ENCODE assay signal across 12 cellular contexts in genomic region chr1:202023033-202023433, GRCh38. TPM values are rescaled to one million over a fixed set of nuclear protein-coding genes. Genes with fewer than 3 reads are reported as not detected.
DNase-seq lines count a peak whose midpoint lies in the region; ATAC-seq lines count a peak whose summit lies in the region.
"Had no signal": no experiment of that assay in that cellular context is flagged by ENCODE, and none has a peak within 500 bp of the region (broad histone marks: within the 10 kb centered on the region; RNA-seq: fewer than 3 reads in every experiment).

No MANE protein-coding gene starts in this region.

- DNase-seq in LoVo (ENCODE audit: low spot score): peak; percentile 93
- peak; percentile 91 for DNase-seq in NCI-H510A treated with DMSO at 0.1 percent for 48 hours (lab: John Stamatoyannopoulos, UW)
- DNase-seq in KBM-7: no peak
- no peak for DNase-seq in effector memory CD4-positive, alpha-beta T cell
- DNase-seq in activated naive CD8-positive, alpha-beta T cell treated with anti-CD3 and anti-CD28 coated beads for 36 hours: no peak
- DNase-seq: activated T-cell treated with anti-CD3 and anti-CD28 coated beads for 4 hours; heart left ventricle; stimulated activated CD4-positive, alpha-beta T cell treated with anti-CD3 and anti-CD28 coated beads, Interleukin-2, amount 100 ng/mL, for 24 hours had no signal

- H3K36me3 ChIP-seq in effector memory CD4-positive, alpha-beta T cell (ENCODE audit: control insufficient read depth, insufficient read depth, low read length): no peaks in the 10 kb centered on the region
- H3K36me3 ChIP-seq: heart left ventricle had no signal

- H3K4me3 Mint-ChIP-seq in stimulated activated memory B cell treated with anti-CD40 and anti-IgM and Interleukin-4, amounts not matched to agents 10 μg/mL and 1 μg/mL and 100 μg/mL, for 72 hours: no peak overlapping the region
- H3K4me3 Mint-ChIP-seq in activated naive CD8-positive, alpha-beta T cell treated with anti-CD3 and anti-CD28 coated beads for 36 hours: no peak overlapping the region
- H3K4me3 Mint-ChIP-seq: T-helper 1 cell treated with Interleukin-12 subunit alpha and Interleukin-12 subunit beta and Interleukin-4 antibody, amounts not matched to agents 30 μg/mL and 1 μg/mL, for 36 hours had no signal

- H3K27ac Mint-ChIP-seq in stimulated activated memory B cell treated with anti-CD40 and anti-IgM and Interleukin-4, amounts not matched to agents 10 μg/mL and 1 μg/mL and 100 μg/mL, for 72 hours: no peak overlapping the region
- H3K27ac Mint-ChIP-seq in activated naive CD8-positive, alpha-beta T cell treated with anti-CD3 and anti-CD28 coated beads for 36 hours: no peak overlapping the region
- H3K27ac Mint-ChIP-seq: T-helper 1 cell treated with Interleukin-12 subunit alpha and Interleukin-12 subunit beta and Interleukin-4 antibody, amounts not matched to agents 30 μg/mL and 1 μg/mL, for 36 hours had no signal

- no peaks in the 10 kb centered on the region for H3K4me1 Mint-ChIP-seq in stimulated activated memory B cell treated with anti-CD40 and anti-IgM and Interleukin-4, amounts not matched to agents 10 μg/mL and 1 μg/mL and 100 μg/mL, for 72 hours
- H3K4me1 Mint-ChIP-seq in activated naive CD8-positive, alpha-beta T cell treated with anti-CD3 and anti-CD28 coated beads for 36 hours: no peaks in the 10 kb centered on the region

- H3K27ac ChIP-seq in effector memory CD4-positive, alpha-beta T cell (ENCODE audit: insufficient read depth, low read length, poor library complexity, severe bottlenecking): no peak overlapping the region
- H3K27ac ChIP-seq: heart left ventricle had no signal

- H3K9me3 ChIP-seq in effector memory CD4-positive, alpha-beta T cell (ENCODE audit: control insufficient read depth, low read length): no peaks in the 10 kb centered on the region
- H3K9me3 ChIP-seq: heart left ventricle had no signal

- H3K4me3 ChIP-seq in effector memory CD4-positive, alpha-beta T cell (ENCODE audit: insufficient read depth, low read depth, low read length, poor library complexity, severe bottlenecking): no peak overlapping the region
- H3K4me3 ChIP-seq: heart left ventricle had no signal

- no peaks in the 10 kb centered on the region for H3K9me3 Mint-ChIP-seq in stimulated activated memory B cell treated with anti-CD40 and anti-IgM and Interleukin-4, amounts not matched to agents 10 μg/mL and 1 μg/mL and 100 μg/mL, for 72 hours
- H3K9me3 Mint-ChIP-seq in activated naive CD8-positive, alpha-beta T cell treated with anti-CD3 and anti-CD28 coated beads for 36 hours: no peaks in the 10 kb centered on the region
- H3K9me3 Mint-ChIP-seq: T-helper 1 cell treated with Interleukin-12 subunit alpha and Interleukin-12 subunit beta and Interleukin-4 antibody, amounts not matched to agents 30 μg/mL and 1 μg/mL, for 36 hours had no signal

- in situ Hi-C loops in KBM-7 (cut with MboI; ENCODE audit: low pct_unique_long_range_greater_than_20kb, low sequenced_read_pairs): no loop called here

- no peaks in the 10 kb centered on the region for H3K27me3 ChIP-seq in effector memory CD4-positive, alpha-beta T cell (replicated peaks; ENCODE audit: control insufficient read depth, insufficient read depth, low read length, poor library complexity, severe bottlenecking)

- H3K27me3 Mint-ChIP-seq in stimulated activated memory B cell treated with anti-CD40 and anti-IgM and Interleukin-4, amounts not matched to agents 10 μg/mL and 1 μg/mL and 100 μg/mL, for 72 hours: peaks cover 43% of the 10 kb centered on the region
- no peaks in the 10 kb centered on the region for H3K27me3 Mint-ChIP-seq in activated naive CD8-positive, alpha-beta T cell treated with anti-CD3 and anti-CD28 coated beads for 36 hours

- ATAC-seq in esophagus mucosa (peak; percentile 74), GM21737 (IDR thresholded peaks at IDR 0.05; ENCODE audit: unreplicated experiment) (no peak)
- peak; percentile 24 for ATAC-seq in stimulated activated memory B cell treated with anti-CD40 and anti-IgM and Interleukin-4, amounts not matched to agents 10 μg/mL and 1 μg/mL and 100 μg/mL, for 72 hours

- no peaks in the 10 kb centered on the region for H3K36me3 Mint-ChIP-seq in stimulated activated memory B cell treated with anti-CD40 and anti-IgM and Interleukin-4, amounts not matched to agents 10 μg/mL and 1 μg/mL and 100 μg/mL, for 72 hours
- H3K36me3 Mint-ChIP-seq in activated naive CD8-positive, alpha-beta T cell treated with anti-CD3 and anti-CD28 coated beads for 36 hours: no peaks in the 10 kb centered on the region

- no peaks in the 10 kb centered on the region for H3K4me1 ChIP-seq in effector memory CD4-positive, alpha-beta T cell (ENCODE audit: control insufficient read depth, insufficient read depth, low read length, poor library complexity, severe bottlenecking)

RNA-seq across cellular contexts. Expression of gene ELF3, which starts 12.6 kb away (rescaled TPM):
- 391 TPM for total RNA-seq in esophagus mucosa
- under 1 TPM in 1 of 2 experiments, not detected in 1; 0.30 TPM for total RNA-seq in activated naive CD8-positive, alpha-beta T cell treated with anti-CD3 and anti-CD28 coated beads for 36 hours

RNA-seq across cellular contexts. Expression of gene RNPEP, which starts 40.6 kb away (rescaled TPM):
- total RNA-seq in esophagus mucosa: 89.6 TPM
- total RNA-seq in activated naive CD8-positive, alpha-beta T cell treated with anti-CD3 and anti-CD28 coated beads for 36 hours: 10 to 100 TPM; 33.1 to 34.0 TPM

Comparison
In these comparisons a context has a peak if more than half of its experiments do, and no peak if none do; other contexts are left out.
1. DNase-seq: peak in LoVo (single experiment) and NCI-H510A treated with DMSO at 0.1 percent for 48 hours (single experiment); none in KBM-7 (single experiment), effector memory CD4-positive, alpha-beta T cell (0 of 3) and activated naive CD8-positive, alpha-beta T cell treated with anti-CD3 and anti-CD28 coated beads for 36 hours (single experiment).
2. RNA of gene ELF3, which starts 12.6 kb away (total RNA-seq): 391 TPM in esophagus mucosa (single experiment); 0.30 TPM in activated naive CD8-positive, alpha-beta T cell treated with anti-CD3 and anti-CD28 coated beads for 36 hours; every median in the first group is over 100 times any median in the second.